In the genomic region with DNA sequence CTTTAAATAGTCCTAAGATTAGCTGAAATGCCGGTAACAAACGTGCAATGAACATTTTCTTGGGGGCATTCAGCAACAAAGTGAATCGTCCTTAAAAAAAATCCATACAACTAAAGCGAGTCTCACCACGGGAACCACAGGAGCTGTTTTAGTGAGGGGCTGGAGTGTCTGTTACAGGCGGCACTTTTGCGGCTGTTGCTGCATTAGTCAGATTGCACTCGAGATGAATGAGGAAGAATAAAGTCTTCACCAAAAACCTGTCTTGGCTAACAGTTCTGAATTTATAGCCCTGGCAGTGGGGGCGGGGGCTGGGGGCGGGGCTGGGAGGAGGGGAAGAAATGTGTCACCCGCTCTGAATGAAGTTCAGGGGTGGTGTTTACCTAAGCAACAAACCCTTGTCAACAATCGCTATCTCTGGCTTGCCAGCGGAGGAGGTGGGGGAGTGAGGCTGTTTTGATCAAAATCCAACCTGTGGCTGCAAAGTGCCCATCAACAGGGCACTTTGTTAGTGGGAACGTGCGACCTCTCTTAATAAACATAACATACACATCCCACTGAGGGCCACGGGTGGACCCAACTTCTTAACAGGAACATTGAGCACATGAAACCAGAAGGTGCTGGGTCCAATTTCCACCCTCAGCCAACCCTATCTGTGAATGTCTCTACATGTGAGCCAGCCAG, we compare ENCODE assay signal across 8 cellular contexts. TPM values are rescaled to one million over a fixed set of nuclear protein-coding genes. Genes with fewer than 3 reads are reported as not detected.
A peak's percentile ranks its signal among the peaks of the same experiment; 100 is the strongest.
DNase-seq lines count a peak whose midpoint lies in the region; ATAC-seq and TF ChIP-seq lines count a peak whose summit lies in the region.

No MANE protein-coding gene starts in this region.

- DNase-seq in GM03348 (ENCODE audit: low spot score) = peak; percentile 52
- peak; percentile 31 for DNase-seq in NCI-H774 (lab: John Stamatoyannopoulos, UW)
- DNase-seq in activated T-cell treated with anti-CD3 and anti-CD28 coated beads, Interleukin-2, amount 50 U/mL, for 4 hours = peak; percentile 59
- DNase-seq in heart right ventricle = peak; percentile 52 to 66
- DNase-seq in NCI-H1694 treated with DMSO at 0.1 percent for 48 hours (lab: John Stamatoyannopoulos, UW) = no peak
- no peak for DNase-seq in OCI-LY7 (ENCODE audit: low spot score)

- H3K4me2 ChIP-seq in OCI-LY7 (ENCODE audit: low read length) = no peak overlapping the region

- no peaks in the 10 kb centered on the region for H3K9me3 Mint-ChIP-seq in activated T-cell treated with anti-CD3 and anti-CD28 coated beads, Interleukin-2, amount 50 U/mL, for 4 hours

- H3K4me3 ChIP-seq in heart right ventricle (peak overlapping the region in 5 of 10 donors; percentile 2 to 29 (median 21)), skin epidermis (no peak overlapping the region), OCI-LY7 (ENCODE audit: low read depth, low read length, poor library complexity, severe bottlenecking) (no peak overlapping the region)

- no peaks in the 10 kb centered on the region for H3K27me3 ChIP-seq in heart right ventricle

- no peaks in the 10 kb centered on the region for H3K79me2 ChIP-seq in OCI-LY7 (ENCODE audit: insufficient read depth, low read depth, low read length)

- no peaks in the 10 kb centered on the region for H4K20me1 ChIP-seq in OCI-LY7 (ENCODE audit: insufficient read depth, low read length)

- TF ChIP-seq CTCF in heart right ventricle (IDR thresholded peaks at IDR 0.05) = no peak
- TF ChIP-seq CTCF in OCI-LY7 (conservative IDR thresholded peaks at IDR 0.05; ENCODE audit: low read length) = no peak

- no peaks in the 10 kb centered on the region for H3K9me2 ChIP-seq in OCI-LY7 (ENCODE audit: insufficient read depth, low read length)

- POLR2A ChIA-PET in OCI-LY7 (lab: Charles Lee) = interaction anchor here (0.6 kb wide), 1 partner anchor 10 kb away, joined by 4 read pairs; no protein-coding TSS in a partner anchor

- intact Hi-C loops in heart right ventricle (cut with DNase I) (loop anchor here in 3 of 10 donors (1.0 to 5.0 kb wide), 4 partner anchors 37 to 44 kb away; partner anchors contain the start of gene RFX2 (in 1 of the 3)), OCI-LY7 (cut with micrococcal nuclease; ENCODE audit: unreplicated experiment) (no loop called here)

- peak overlapping the region; percentile 46 to 93 (median 88) for H3K27ac ChIP-seq in heart right ventricle
- peak overlapping the region in 19 of 21 experiments; percentile 28 to 97 (median 84) for H3K27ac ChIP-seq in skin epidermis
- no peak overlapping the region for H3K27ac ChIP-seq in OCI-LY7 (ENCODE audit: low read depth, low read length, poor library complexity, severe bottlenecking)

- CTCF ChIA-PET in OCI-LY7 (lab: Charles Lee; ENCODE audit: unreplicated experiment) = no interaction called here

- WGBS in heart right ventricle, 2 donors = 25 to 30% methylated on average over 16 of the region's 16 CpGs

- ATAC-seq in activated T-cell treated with anti-CD3 and anti-CD28 coated beads, Interleukin-2, amount 50 U/mL, for 4 hours = peak; percentile 67 to 80
- ATAC-seq in heart right ventricle (peak in 7 of 8 donors; percentile 14 to 70 (median 46)), GM21528 (IDR thresholded peaks at IDR 0.05; ENCODE audit: low FRiP score, unreplicated experiment) (no peak)

- H3K36me3 ChIP-seq in heart right ventricle (no peaks in the 10 kb centered on the region), OCI-LY7 (ENCODE audit: insufficient read depth, low read length) (no peaks in the 10 kb centered on the region)

- peaks cover 55% of the 10 kb centered on the region for H3K4me1 Mint-ChIP-seq in activated T-cell treated with anti-CD3 and anti-CD28 coated beads, Interleukin-2, amount 50 U/mL, for 4 hours (ENCODE audit: low read depth)

- no peak overlapping the region for H2AFZ ChIP-seq in OCI-LY7 (ENCODE audit: low read length)

- peak overlapping the region; percentile 11 for H3K4me3 Mint-ChIP-seq in activated T-cell treated with anti-CD3 and anti-CD28 coated beads, Interleukin-2, amount 50 U/mL, for 4 hours

- BruUV-seq in OCI-LY7 (replicated peaks; lab: Mats Ljungman, UMichigan) = no TSS peak

- H3K4me1 ChIP-seq in heart right ventricle (peaks cover 24 to 83% (median 75%) of the 10 kb centered on the region in 9 donors), OCI-LY7 (ENCODE audit: insufficient read depth, low read length, poor library complexity, severe bottlenecking) (no peaks in the 10 kb centered on the region)

- H3K9me3 ChIP-seq in heart right ventricle = no peaks in the 10 kb centered on the region
- H3K9me3 ChIP-seq in OCI-LY7 (ENCODE audit: low read length) = no peaks in the 10 kb centered on the region

- H3K27me3 Mint-ChIP-seq in activated T-cell treated with anti-CD3 and anti-CD28 coated beads, Interleukin-2, amount 50 U/mL, for 4 hours (ENCODE audit: low read depth) = peaks cover 13% of the 10 kb centered on the region

- no peaks in the 10 kb centered on the region for H3K36me3 Mint-ChIP-seq in activated T-cell treated with anti-CD3 and anti-CD28 coated beads, Interleukin-2, amount 50 U/mL, for 4 hours (ENCODE audit: insufficient read depth)

RNA-seq across cellular contexts. Expression of gene RFX2, which starts 44.5 kb away (rescaled TPM):
- 1 to 10 TPM; 4.0 to 5.1 (median 4.0) TPM for total RNA-seq in activated T-cell treated with anti-CD3 and anti-CD28 coated beads, Interleukin-2, amount 50 U/mL, for 4 hours
- total RNA-seq in heart right ventricle = 10 to 100 TPM in 1 of 10 donors, 1 to 10 TPM in 9; 4.2 to 11.5 (median 5.0) TPM
- polyA plus RNA-seq in heart right ventricle = 10 to 100 TPM in 1 of 2 donors, 1 to 10 TPM in 1; 6.6 to 17.4 TPM
- total RNA-seq in OCI-LY7 (2014; rRNA removed; shearing (Covaris generic)) = 11.8 and 13.7 TPM in 2 replicates
- 11.0 and 12.1 TPM in 2 replicates for total RNA-seq in OCI-LY7 (2022)

Comparison
In these comparisons a context has a peak if more than half of its experiments do, and no peak if none do; other contexts are left out.
1. DNase-seq: peak in GM03348 (single experiment), NCI-H774 (single experiment), activated T-cell treated with anti-CD3 and anti-CD28 coated beads, Interleukin-2, amount 50 U/mL, for 4 hours (single experiment) and heart right ventricle (2 of 2); none in NCI-H1694 treated with DMSO at 0.1 percent for 48 hours (single experiment) and OCI-LY7 (single experiment).